In the genomic region with DNA sequence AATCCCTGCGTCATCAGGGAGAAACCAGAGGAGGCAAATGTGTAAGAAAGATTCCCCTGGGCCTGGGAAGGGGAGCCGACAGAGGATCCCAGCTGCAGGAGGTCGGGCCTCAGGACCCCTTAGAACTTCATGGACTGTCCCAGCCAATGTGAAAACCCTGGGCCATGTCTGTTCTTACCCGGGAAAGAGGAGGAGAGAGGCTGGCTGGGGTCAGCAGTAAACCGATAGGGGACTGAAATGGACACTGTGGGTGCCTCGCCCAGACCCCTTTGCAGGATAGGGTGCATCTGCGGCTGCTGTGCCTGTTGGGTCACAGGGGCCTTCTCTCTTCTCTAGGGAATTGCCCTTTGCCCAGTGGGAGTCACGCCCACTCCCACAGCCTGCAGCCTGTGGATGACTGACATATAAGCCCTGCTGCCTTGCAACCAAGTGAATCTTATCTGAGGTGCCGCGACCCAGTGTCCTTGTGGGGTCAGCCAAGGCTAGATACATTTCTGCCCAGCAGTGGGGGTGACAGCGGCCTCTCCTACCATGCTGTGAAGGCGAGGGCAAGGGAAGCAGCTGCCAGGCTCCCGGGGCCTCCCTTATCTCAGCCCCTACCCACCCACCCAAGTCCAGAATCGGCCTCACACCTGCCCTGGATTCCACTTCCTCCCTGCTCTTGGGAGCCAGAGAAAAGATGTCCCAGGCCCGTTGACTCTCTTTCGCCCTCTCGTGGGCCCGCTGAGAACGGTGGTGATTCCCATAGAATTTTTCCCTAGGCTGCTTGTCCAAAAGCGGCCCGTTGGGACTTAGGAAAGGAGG, we compare ENCODE assay signal across 9 cellular contexts. TPM values are rescaled to one million over a fixed set of nuclear protein-coding genes. Genes with fewer than 3 reads are reported as not detected.
DNase-seq lines count a peak whose midpoint lies in the region; ATAC-seq and TF ChIP-seq lines count a peak whose summit lies in the region.
"Had no signal": no experiment of that assay in that cellular context is flagged by ENCODE, and none has a peak within 500 bp of the region (broad histone marks: within the 10 kb centered on the region; RNA-seq: fewer than 3 reads in every experiment).

No MANE protein-coding gene starts in this region.

- TF ChIP-seq CTCF in esophagus squamous epithelium (IDR thresholded peaks at IDR 0.05) (peak in 5 of 6 experiments; percentile 39 to 74 (median 67)), neutrophil (IDR thresholded peaks at IDR 0.05) (peak; percentile 74)

- H3K36me3 ChIP-seq in esophagus squamous epithelium (no peaks in the 10 kb centered on the region), neutrophil (no peaks in the 10 kb centered on the region)
- H3K36me3 ChIP-seq: BLaER1 had no signal

- WGBS in esophagus squamous epithelium, 2 donors: 46 to 56% methylated on average over 9 to 14 of the region's 21 CpGs

- DNase-seq in NCI-H2029 treated with DMSO at 0.1 percent for 48 hours (lab: John Stamatoyannopoulos, UW): peak; percentile 10
- no peak for DNase-seq in NCI-H2029 (lab: John Stamatoyannopoulos, UW)
- DNase-seq in NCI-H1694 treated with DMSO at 0.1 percent for 48 hours (lab: John Stamatoyannopoulos, UW): peak; percentile 22
- DNase-seq in activated CD8-positive, alpha-beta memory T cell treated with anti-CD3 and anti-CD28 coated beads for 24 hours: peak; percentile 69
- no peak for DNase-seq in esophagus squamous epithelium (lab: John Stamatoyannopoulos, UW)
- DNase-seq in inferior parietal cortex (ENCODE audit: extremely low spot score): no peak

- H3K27ac ChIP-seq in esophagus squamous epithelium: no peak overlapping the region
- H3K27ac ChIP-seq in neutrophil: peak overlapping the region; percentile 92
- H3K27ac ChIP-seq: BLaER1 had no signal

- peaks cover 0 to 4% (median 0%) of the 10 kb centered on the region in 3 donors for H3K9me3 ChIP-seq in esophagus squamous epithelium
- H3K9me3 ChIP-seq in neutrophil: no peaks in the 10 kb centered on the region
- H3K9me3 ChIP-seq: BLaER1 had no signal

- intact Hi-C loops in esophagus squamous epithelium (cut with DNase I): no loop called here

- H3K27me3 ChIP-seq in esophagus squamous epithelium: no peaks in the 10 kb centered on the region
- no peaks in the 10 kb centered on the region for H3K27me3 ChIP-seq in neutrophil
- H3K27me3 ChIP-seq: BLaER1 had no signal

- peaks cover 0 to 5% (median 0%) of the 10 kb centered on the region in 3 donors for H3K4me1 ChIP-seq in esophagus squamous epithelium
- H3K4me1 ChIP-seq in neutrophil (ENCODE audit: control insufficient read depth in 1 of 2, insufficient read depth in 1 of 2, low read depth in 1 of 2, low read length in 1 of 2): peaks cover 54 to 57% of the 10 kb centered on the region in 2 experiments

- ATAC-seq in HG03378 (IDR thresholded peaks at IDR 0.05; ENCODE audit: unreplicated experiment): no peak

- H3K4me3 ChIP-seq in esophagus squamous epithelium: no peak overlapping the region
- peak overlapping the region; percentile 31 to 50 for H3K4me3 ChIP-seq in neutrophil (ENCODE audit: low read depth in 1 of 2, low read length in 1 of 2)
- H3K4me3 ChIP-seq: BLaER1 had no signal

- no peak for TF ChIP-seq POLR2A in esophagus squamous epithelium (IDR thresholded peaks at IDR 0.05)

RNA-seq across cellular contexts. Expression of a gene that starts 57.1 kb away (rescaled TPM):
- 10 to 100 TPM in 1 of 4 donors, 1 to 10 TPM in 3; 4.3 to 12.4 (median 6.0) TPM for total RNA-seq in esophagus squamous epithelium

Comparison
In these comparisons a context has a peak if more than half of its experiments do, and no peak if none do; other contexts are left out.
1. DNase-seq: peak in NCI-H2029 treated with DMSO at 0.1 percent for 48 hours (single experiment), NCI-H1694 treated with DMSO at 0.1 percent for 48 hours (single experiment) and activated CD8-positive, alpha-beta memory T cell treated with anti-CD3 and anti-CD28 coated beads for 24 hours (single experiment); none in NCI-H2029 (single experiment), esophagus squamous epithelium (single experiment) and inferior parietal cortex (single experiment).
2. H3K4me3 ChIP-seq: peak in neutrophil (2 of 2); none in esophagus squamous epithelium (0 of 4).